Comparison of ENCODE assay signal across 1 cellular context in the genomic region with DNA sequence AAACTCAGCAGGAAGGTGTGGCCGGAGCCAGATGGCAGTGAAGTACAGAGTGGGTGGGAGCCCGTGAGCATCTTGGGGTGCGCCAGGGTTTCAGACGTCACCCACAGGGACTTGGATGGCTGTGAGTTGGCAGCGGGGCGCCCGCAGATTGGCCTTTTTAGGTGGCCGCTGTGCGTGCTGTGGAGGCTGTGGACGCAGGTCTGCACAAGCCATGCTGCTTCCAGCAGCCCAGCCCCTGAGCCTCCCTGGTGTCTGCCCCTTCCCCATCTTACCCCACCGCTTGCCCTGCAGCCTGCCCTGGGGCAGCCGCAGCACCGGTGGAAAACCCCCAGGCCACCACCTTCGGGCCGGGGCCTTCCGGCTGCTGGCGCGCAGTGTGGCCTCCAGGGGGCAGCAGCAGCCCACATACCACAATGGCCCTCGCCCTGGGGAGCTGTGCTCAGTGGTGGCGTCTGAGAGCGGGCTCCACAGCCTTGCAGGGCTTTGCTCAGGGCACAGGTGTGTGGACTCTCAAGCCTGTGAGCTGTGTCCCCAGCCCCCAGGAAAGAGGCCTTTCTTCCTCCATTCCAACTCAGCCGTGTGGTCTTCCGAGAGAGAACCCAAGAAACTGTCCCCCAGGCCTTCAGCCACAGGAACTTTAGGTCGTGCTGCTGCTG.
TF ChIP-seq lines count a peak whose summit lies in the region.

No MANE protein-coding gene starts in this region.

TF ChIP-seq in A549, 52 proteins besides CTCF, POLR2A, EP300 and RAD21 (continued from another document):
- TF ChIP-seq REST (IDR thresholded peaks at IDR 0.05) (no peak), NR3C1 (IDR thresholded peaks at IDR 0.05) (no peak), CHD4 (IDR thresholded peaks at IDR 0.05; ENCODE audit: borderline replicate concordance) (no peak), RARB (CRISPR knock-in tag; IDR thresholded peaks at IDR 0.05) (no peak), SMC3 (IDR thresholded peaks at IDR 0.05) (peak; percentile 98), RFX5 (IDR thresholded peaks at IDR 0.05) (peak; percentile 31; the same call in 1 of the 2 replicates), GATA3 (IDR thresholded peaks at IDR 0.05; ENCODE audit: borderline replicate concordance) (0 out of 2 replicates have a peak, but pooled peaks have one; percentile 10)
